1 cellular context compared by ENCODE assay signal in the genomic region with DNA sequence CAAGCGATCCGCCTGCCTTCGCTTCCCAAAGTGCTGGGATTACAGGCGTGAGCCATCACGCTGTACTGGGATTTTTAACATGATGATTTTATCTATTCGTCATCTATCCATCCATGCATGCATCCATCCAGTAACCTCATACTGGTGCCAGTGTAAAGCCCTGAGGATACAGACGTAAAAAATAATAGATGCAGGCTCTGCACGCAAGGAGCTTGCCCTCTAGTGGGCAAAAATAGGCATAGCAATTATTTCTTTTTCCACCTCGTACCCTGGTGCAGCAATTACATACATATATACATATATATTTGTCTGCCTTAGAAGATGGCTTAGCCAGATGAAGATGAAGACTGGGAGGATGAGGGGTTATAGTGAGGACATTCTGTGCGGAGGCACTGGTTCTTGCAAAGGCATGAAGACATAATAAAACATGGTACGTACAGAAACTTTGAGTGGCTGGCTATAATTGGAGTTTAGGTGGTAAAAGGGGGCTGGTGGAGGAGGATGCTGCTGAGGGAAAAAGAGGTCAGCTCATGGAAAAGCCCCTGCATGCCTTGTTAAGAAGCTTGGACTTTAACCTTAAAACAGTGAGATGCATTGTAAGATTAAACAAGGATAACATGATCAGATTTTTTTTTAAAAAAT.
TF ChIP-seq lines count a peak whose summit lies in the region.

No MANE protein-coding gene starts in this region.

TF ChIP-seq in K562, 482 proteins besides CTCF, POLR2A, EP300 and RAD21:
- TF ChIP-seq SMC3 (conservative IDR thresholded peaks at IDR 0.05; ENCODE audit: insufficient read depth, low read depth, low read length) (peak; percentile 37; the same call in 1 of the 2 replicates), KLF16 (IDR thresholded peaks at IDR 0.05) (0 out of 2 replicates have a peak, but pooled peaks have one; percentile 20)
- TF ChIP-seq, protein P1, sequence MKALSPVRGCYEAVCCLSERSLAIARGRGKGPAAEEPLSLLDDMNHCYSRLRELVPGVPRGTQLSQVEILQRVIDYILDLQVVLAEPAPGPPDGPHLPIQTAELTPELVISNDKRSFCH (CRISPR knock-in tag; IDR thresholded peaks at IDR 0.05) = no peak
- TF ChIP-seq, protein P1 (tag; IDR thresholded peaks at IDR 0.05) = no peak
